In the genomic region with DNA sequence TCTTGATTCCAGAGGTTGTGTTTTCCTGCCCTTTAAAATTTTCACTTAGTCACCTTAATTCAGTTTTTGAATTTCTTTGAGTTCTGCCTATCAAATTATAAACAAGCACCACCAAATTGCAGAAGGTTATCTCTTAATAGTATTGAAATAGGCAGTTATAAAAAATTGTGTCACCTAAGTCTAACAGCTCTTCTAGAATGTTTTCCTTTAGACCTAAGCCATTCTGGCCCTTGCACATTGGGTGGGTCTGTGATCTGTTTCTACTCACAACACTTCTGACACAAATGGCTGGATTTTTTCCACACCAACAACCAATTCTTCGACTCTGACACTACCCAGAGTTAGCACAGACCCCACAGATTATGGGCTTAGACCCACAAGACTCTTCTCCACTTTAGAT, we compare ENCODE assay signal across 18 cellular contexts.
DNase-seq lines count a peak whose midpoint lies in the region; ATAC-seq, FAIRE-seq and TF ChIP-seq lines count a peak whose summit lies in the region.
"Had no signal": no experiment of that assay in that cellular context is flagged by ENCODE, and none has a peak within 500 bp of the region (broad histone marks: within the 10 kb centered on the region; RNA-seq: fewer than 3 reads in every experiment).

No MANE protein-coding gene starts in this region.

- peaks cover 2% of the 10 kb centered on the region for H3K36me3 Mint-ChIP-seq in astrocyte (ENCODE audit: low read depth, unreplicated experiment)

- no peaks in the 10 kb centered on the region for H3F3A ChIP-seq in OCI-LY1 (ENCODE audit: insufficient read depth, low read length)

- ATAC-seq in left colon (peak; percentile 53), GM21786 (IDR thresholded peaks at IDR 0.05; ENCODE audit: unreplicated experiment) (no peak), GM19328 (IDR thresholded peaks at IDR 0.05; ENCODE audit: unreplicated experiment) (no peak), GM21717 (IDR thresholded peaks at IDR 0.05; ENCODE audit: unreplicated experiment) (no peak)
- ATAC-seq: GM12878 had no signal

- H3K4me1 ChIP-seq in OCI-LY1 (ENCODE audit: insufficient read depth, low read length, severe bottlenecking) (peaks cover 87% of the 10 kb centered on the region), astrocyte (ENCODE audit: insufficient read depth, low read length) (no peaks in the 10 kb centered on the region), spleen (no peaks in the 10 kb centered on the region)

- TF ChIP-seq CTCF in OCI-LY1 (IDR thresholded peaks at IDR 0.05; ENCODE audit: low read length) (no peak), astrocyte (IDR thresholded peaks at IDR 0.05; ENCODE audit: insufficient read depth, low read depth, low read length) (no peak), spleen (IDR thresholded peaks at IDR 0.05 in 8 of 11, conservative IDR thresholded peaks at IDR 0.05 in 3 of 11) (no peak)

- FAIRE-seq in astrocyte (lab: Jason Lieb, UNC), result no peak
- FAIRE-seq: A204.1, GM12878 had no signal

- peak overlapping the region; percentile 67 for H3K27ac Mint-ChIP-seq in astrocyte (ENCODE audit: unreplicated experiment)
- H3K27ac Mint-ChIP-seq: B cell; CD4-positive, alpha-beta T cell; H9 had no signal

- no peak overlapping the region for H3K4me3 Mint-ChIP-seq in astrocyte (ENCODE audit: unreplicated experiment)
- H3K4me3 Mint-ChIP-seq: B cell; CD4-positive, alpha-beta T cell; H9 had no signal

- H3K9me3 ChIP-seq in OCI-LY1 (ENCODE audit: low read length) (no peaks in the 10 kb centered on the region), astrocyte (ENCODE audit: insufficient read depth, low read depth, low read length) (no peaks in the 10 kb centered on the region), spleen (peaks cover 0 to 7% (median 0%) of the 10 kb centered on the region in 8 donors)

- H2AFZ ChIP-seq in OCI-LY1 (ENCODE audit: low read length) (no peak overlapping the region), astrocyte (ENCODE audit: low read depth, low read length) (no peak overlapping the region)

- DNase-seq in astrocyte (ENCODE audit: low read depth) (no peak), left colon (no peak), spleen (no peak)
- DNase-seq: C1 segment of cervical spinal cord; Calu3; CD4-positive, alpha-beta T cell; DMS 273 treated with DMSO at 0.1 percent for 48 hours; DMS79; GOT3; H9; IMR-90 had no signal

- H3K9me3 Mint-ChIP-seq in astrocyte (ENCODE audit: unreplicated experiment), result no peaks in the 10 kb centered on the region
- H3K9me3 Mint-ChIP-seq: CD4-positive, alpha-beta T cell; H9 had no signal

- peaks cover 42% of the 10 kb centered on the region for H3K79me2 ChIP-seq in OCI-LY1 (ENCODE audit: insufficient read depth, low read length)
- no peaks in the 10 kb centered on the region for H3K79me2 ChIP-seq in astrocyte (ENCODE audit: insufficient read depth, low read length)

- H3K27me3 ChIP-seq in OCI-LY1 (ENCODE audit: insufficient read depth, low read length) (no peaks in the 10 kb centered on the region), astrocyte (ENCODE audit: insufficient read depth, low read length) (no peaks in the 10 kb centered on the region), spleen (replicated peaks in 1 of 7) (no peaks in the 10 kb centered on the region)

- no peaks in the 10 kb centered on the region for H3K36me3 ChIP-seq in OCI-LY1 (ENCODE audit: insufficient read depth, low read length)
- H3K36me3 ChIP-seq in astrocyte (ENCODE audit: insufficient read depth, low read length), result no peaks in the 10 kb centered on the region
- H3K36me3 ChIP-seq in spleen, result no peaks in the 10 kb centered on the region

- H3K4me3 ChIP-seq in OCI-LY1 (ENCODE audit: low read depth, low read length, poor library complexity, severe bottlenecking) (no peak overlapping the region), astrocyte (ENCODE audit: insufficient read depth, low read depth, low read length) (no peak overlapping the region), spleen (no peak overlapping the region)
- H3K4me3 ChIP-seq: GM12878 had no signal

- no peaks in the 10 kb centered on the region for H3K9me2 ChIP-seq in OCI-LY1 (ENCODE audit: low read depth, low read length)

- H4K20me1 ChIP-seq in OCI-LY1 (ENCODE audit: insufficient read depth, low read length), result no peaks in the 10 kb centered on the region
- peaks cover 5% of the 10 kb centered on the region for H4K20me1 ChIP-seq in astrocyte (ENCODE audit: insufficient read depth, low read length)

- no peaks in the 10 kb centered on the region for H3K27me3 Mint-ChIP-seq in astrocyte (ENCODE audit: low read depth, unreplicated experiment)
- H3K27me3 Mint-ChIP-seq: CD4-positive, alpha-beta T cell had no signal

- TF ChIP-seq POLR2A in spleen (IDR thresholded peaks at IDR 0.05), result no peak

- 67 to 84% (median 82%) methylated on average over 1 of the region's 1 CpG for WGBS in spleen, 5 donors

- H3K4me2 ChIP-seq in OCI-LY1 (ENCODE audit: low read length) (no peak overlapping the region), astrocyte (ENCODE audit: low read length) (no peak overlapping the region)

- H3K27ac ChIP-seq in OCI-LY1 (ENCODE audit: low read depth, low read length, poor library complexity, severe bottlenecking) (peak overlapping the region; percentile 62), astrocyte (ENCODE audit: low read depth, low read length) (no peak overlapping the region), spleen (no peak overlapping the region)

- H3K9ac ChIP-seq in OCI-LY1 (ENCODE audit: low read length) (no peak overlapping the region), astrocyte (ENCODE audit: low read length) (no peak overlapping the region)

- H3K4me1 Mint-ChIP-seq in astrocyte (ENCODE audit: low read depth, unreplicated experiment), result peaks cover 14% of the 10 kb centered on the region

- intact Hi-C loops in left colon (cut with DNase I, micrococcal nuclease), result no loop called here
- intact Hi-C loops in spleen (cut with DNase I; ENCODE audit: low total_unique reads), result no loop called here
